In the genomic region with DNA sequence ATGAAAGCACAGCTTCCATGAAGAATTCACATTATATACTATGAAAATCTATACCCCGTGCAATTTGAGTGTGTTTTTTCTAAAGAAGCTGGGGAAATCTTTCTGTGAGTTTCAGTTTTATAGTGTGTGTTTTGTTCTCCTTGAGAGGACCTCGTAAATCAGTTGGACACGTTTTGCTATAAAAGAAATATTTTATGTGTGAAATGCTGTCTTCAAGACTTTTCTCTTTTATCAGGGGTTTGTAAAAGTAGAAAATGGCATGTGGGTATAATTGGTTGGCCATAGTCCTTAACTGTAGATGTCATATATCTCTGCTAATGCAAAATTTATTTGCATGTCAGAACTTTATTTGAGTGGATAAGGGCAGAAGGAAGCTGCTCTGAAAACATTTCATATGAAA, we compare ENCODE assay signal across 26 cellular contexts.
DNase-seq lines count a peak whose midpoint lies in the region; ATAC-seq and TF ChIP-seq lines count a peak whose summit lies in the region.
"Had no signal": no experiment of that assay in that cellular context is flagged by ENCODE, and none has a peak within 500 bp of the region (broad histone marks: within the 10 kb centered on the region; RNA-seq: fewer than 3 reads in every experiment).

No MANE protein-coding gene starts in this region.

- no peak overlapping the region for H3K4me3 ChIP-seq in A673 (ENCODE audit: low read depth, low read length, poor library complexity, severe bottlenecking)
- no peak overlapping the region for H3K4me3 ChIP-seq in iPS-20b (ENCODE audit: low read length)
- no peak overlapping the region for H3K4me3 ChIP-seq in BE2C (ENCODE audit: low read depth, low read length)
- H3K4me3 ChIP-seq: BLaER1 treated with 17β-estradiol and CSF1 and Interleukin-3, amounts not matched to agents 10 nM and 100 nM; PC-9; SJSA1 had no signal

- ATAC-seq in HG03354 (IDR thresholded peaks at IDR 0.05; ENCODE audit: poor library complexity, severe bottlenecking, unreplicated experiment) (no peak), HG03432 (IDR thresholded peaks at IDR 0.05; ENCODE audit: unreplicated experiment) (no peak)
- ATAC-seq: HCT116 had no signal

- no TSS peak for BruUV-seq in A673 (replicated peaks; lab: Mats Ljungman, UMichigan)

- H3K9me3 ChIP-seq in A673 (ENCODE audit: low read depth, low read length, poor library complexity, severe bottlenecking) (no peaks in the 10 kb centered on the region), iPS-20b (ENCODE audit: insufficient read depth, low read depth, low read length) (no peaks in the 10 kb centered on the region), BE2C (no peaks in the 10 kb centered on the region)
- H3K9me3 ChIP-seq: BLaER1 treated with 17β-estradiol and CSF1 and Interleukin-3, amounts not matched to agents 10 nM and 100 nM; SJSA1 had no signal

- DNase-seq in A673 (ENCODE audit: low spot score) (peak; percentile 32), HEK293T (ENCODE audit: extremely low spot score) (no peak), BE2C (no peak), OCI-M2 (lab: John Stamatoyannopoulos, UW; ENCODE audit: unreplicated experiment) (no peak)
- DNase-seq: 8988T; CD4-positive, alpha-beta memory T cell; COR-L47; DMS53; GOT3; NCI-H1048; NCI-H1417; NCI-H1694; NCI-H2029 treated with DMSO at 0.1 percent for 48 hours; NCI-H446 treated with DMSO at 0.1 percent for 48 hours; NCI-H82; NK-92 treated with Interleukin-12 subunit alpha and Interleukin-12 subunit beta, amount 100 ng/mL, for 24 hours; PC-9; Right ventricle myocardium superior had no signal

- TF ChIP-seq CTCF in A673 (conservative IDR thresholded peaks at IDR 0.05; ENCODE audit: low read depth, low read length), result no peak
- TF ChIP-seq CTCF in VCaP (conservative IDR thresholded peaks at IDR 0.05), result no peak
- no peak for TF ChIP-seq CTCF in BE2C (IDR thresholded peaks at IDR 0.05; ENCODE audit: low read depth, low read length)

- peak overlapping the region; percentile 85; the same call in 1 of the 2 replicates for H3K9ac ChIP-seq in iPS-20b (ENCODE audit: low read depth, low read length)
- H3K9ac ChIP-seq: BLaER1 treated with 17β-estradiol and CSF1 and Interleukin-3, amounts not matched to agents 10 nM and 100 nM; KMS-11 had no signal

- no peaks in the 10 kb centered on the region for H3K27me3 ChIP-seq in A673 (replicated peaks; ENCODE audit: insufficient read depth, low read depth, low read length, poor library complexity)
- peaks cover 12% of the 10 kb centered on the region; the same call in 1 of the 2 replicates for H3K27me3 ChIP-seq in iPS-20b (ENCODE audit: insufficient read depth, low read length)
- H3K27me3 ChIP-seq in BE2C, result no peaks in the 10 kb centered on the region
- H3K27me3 ChIP-seq: BLaER1 treated with 17β-estradiol and CSF1 and Interleukin-3, amounts not matched to agents 10 nM and 100 nM; SJSA1 had no signal

- peaks cover 62% of the 10 kb centered on the region for H3K4me1 ChIP-seq in A673 (ENCODE audit: insufficient read depth, low read length, poor library complexity, severe bottlenecking)
- H3K4me1 ChIP-seq in iPS-20b (ENCODE audit: insufficient read depth, low read length), result peaks cover 61% of the 10 kb centered on the region
- H3K4me1 ChIP-seq in BE2C, result no peaks in the 10 kb centered on the region

- POLR2A ChIA-PET in A673 (lab: Charles Lee; ENCODE audit: low non-redundant PET) (no interaction called here), HEK293T (lab: Yijun Ruan, JAX) (no interaction called here)

- CTCF ChIA-PET in A673 (lab: Charles Lee) (no interaction called here), HEK293T (lab: Yijun Ruan, JAX) (no interaction called here)

- H3K36me3 ChIP-seq in A673 (ENCODE audit: insufficient read depth, low read length, poor library complexity, severe bottlenecking) (no peaks in the 10 kb centered on the region), iPS-20b (ENCODE audit: insufficient read depth, low read depth, low read length) (no peaks in the 10 kb centered on the region), BE2C (no peaks in the 10 kb centered on the region)
- H3K36me3 ChIP-seq: BLaER1 treated with 17β-estradiol and CSF1 and Interleukin-3, amounts not matched to agents 10 nM and 100 nM; SJSA1 had no signal

- H3K27ac ChIP-seq in A673 (ENCODE audit: low read depth, low read length, poor library complexity, severe bottlenecking) (peak overlapping the region; percentile 95), VCaP (peak overlapping the region; percentile 17; the same call in 1 of the 2 replicates), iPS-20b (ENCODE audit: low read length) (peak overlapping the region; percentile 97)
- H3K27ac ChIP-seq: BLaER1 treated with 17β-estradiol and CSF1 and Interleukin-3, amounts not matched to agents 10 nM and 100 nM; KMS-11; PC-9 had no signal

- intact Hi-C loops in A673 (cut with micrococcal nuclease; ENCODE audit: unreplicated experiment), result no loop called here

TF ChIP-seq in HEK293T, 16 proteins besides CTCF, POLR2A, EP300 and RAD21:
- TF ChIP-seq, protein P1, sequence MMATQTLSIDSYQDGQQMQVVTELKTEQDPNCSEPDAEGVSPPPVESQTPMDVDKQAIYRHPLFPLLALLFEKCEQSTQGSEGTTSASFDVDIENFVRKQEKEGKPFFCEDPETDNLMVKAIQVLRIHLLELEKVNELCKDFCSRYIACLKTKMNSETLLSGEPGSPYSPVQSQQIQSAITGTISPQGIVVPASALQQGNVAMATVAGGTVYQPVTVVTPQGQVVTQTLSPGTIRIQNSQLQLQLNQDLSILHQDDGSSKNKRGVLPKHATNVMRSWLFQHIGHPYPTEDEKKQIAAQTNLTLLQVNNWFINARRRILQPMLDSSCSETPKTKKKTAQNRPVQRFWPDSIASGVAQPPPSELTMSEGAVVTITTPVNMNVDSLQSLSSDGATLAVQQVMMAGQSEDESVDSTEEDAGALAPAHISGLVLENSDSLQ (IDR thresholded peaks at IDR 0.05), result peak; percentile 57
- TF ChIP-seq SUZ12 (IDR thresholded peaks at IDR 0.05), result no peak
- TF ChIP-seq ELF4 (IDR thresholded peaks at IDR 0.05), result no peak
- TF ChIP-seq L3MBTL2 (conservative IDR thresholded peaks at IDR 0.05), result no peak
- TF ChIP-seq BHLHE40 (IDR thresholded peaks at IDR 0.05; ENCODE audit: borderline replicate concordance), result no peak
TF ChIP-seq in HEK293T: peak in this region for 1.

Comparison
In these comparisons a context has a peak if more than half of its experiments do, and no peak if none do; other contexts are left out.
1. H3K27ac ChIP-seq: peak in every context shown above with its lines; median percentile 97 in iPS-20b; 95 in A673; 17 in VCaP.